ENCODE assay signal across 11 cellular contexts in genomic region chr2:215880970-215881369, GRCh38.
A peak's percentile ranks its signal among the peaks of the same experiment; 100 is the strongest.
DNase-seq lines count a peak whose midpoint lies in the region; ATAC-seq and TF ChIP-seq lines count a peak whose summit lies in the region.
"Had no signal": no experiment of that assay in that cellular context is flagged by ENCODE, and none has a peak within 500 bp of the region (broad histone marks: within the 10 kb centered on the region; RNA-seq: fewer than 3 reads in every experiment).

No MANE protein-coding gene starts in this region.

- TF ChIP-seq CTCF in breast epithelium (IDR thresholded peaks at IDR 0.05), result no peak

- no peaks in the 10 kb centered on the region for H3K9me3 ChIP-seq in breast epithelium
- H3K9me3 ChIP-seq: BE2C had no signal

- TF ChIP-seq POLR2A in breast epithelium (IDR thresholded peaks at IDR 0.05), result no peak

- intact Hi-C loops in breast epithelium (cut with DNase I; ENCODE audit: low total_unique reads), result no loop called here

- no peak overlapping the region for H3K4me3 ChIP-seq in breast epithelium
- H3K4me3 ChIP-seq: tibial artery had no signal

- peak; percentile 87 for DNase-seq in DMS 273 treated with DMSO at 0.1 percent for 48 hours (lab: John Stamatoyannopoulos, UW)
- DNase-seq in RPMI8226, result peak; percentile 59
- no peak for DNase-seq in NCI-H1436 treated with DMSO at 0.1 percent for 48 hours (lab: John Stamatoyannopoulos, UW)
- DNase-seq in stimulated activated CD4-positive, alpha-beta T cell treated with anti-CD3 and anti-CD28 coated beads, Interleukin-2, amount 100 ng/mL, for 48 hours, result no peak
- DNase-seq in breast epithelium (ENCODE audit: low spot score in 2 of 2), result no peak
- DNase-seq in DMS153 (lab: John Stamatoyannopoulos, UW), result no peak
- DNase-seq: BE2C, tibial artery had no signal

- no peaks in the 10 kb centered on the region for H3K4me1 ChIP-seq in breast epithelium

- H3K36me3 ChIP-seq in breast epithelium, result no peaks in the 10 kb centered on the region
- H3K36me3 ChIP-seq: BE2C, tibial artery had no signal

- H3K27me3 ChIP-seq in breast epithelium, result no peaks in the 10 kb centered on the region
- H3K27me3 ChIP-seq: BE2C, tibial artery had no signal

- ATAC-seq in GM19452 (IDR thresholded peaks at IDR 0.05; ENCODE audit: unreplicated experiment) (peak; percentile 52), HG03060 (IDR thresholded peaks at IDR 0.05; ENCODE audit: low read depth, unreplicated experiment) (peak; percentile 57)

- no peak overlapping the region for H3K27ac ChIP-seq in breast epithelium
- H3K27ac ChIP-seq: epithelial cell of prostate had no signal

Comparison
In these comparisons a context has a peak if more than half of its experiments do, and no peak if none do; other contexts are left out.
1. DNase-seq: peak in DMS 273 treated with DMSO at 0.1 percent for 48 hours (single experiment) and RPMI8226 (single experiment); none in NCI-H1436 treated with DMSO at 0.1 percent for 48 hours (single experiment), stimulated activated CD4-positive, alpha-beta T cell treated with anti-CD3 and anti-CD28 coated beads, Interleukin-2, amount 100 ng/mL, for 48 hours (0 of 2), breast epithelium (0 of 2) and DMS153 (single experiment).